In genomic region chr6:40138273-40138720, GRCh38 we compare ENCODE assay signal across 1 cellular context.
TF ChIP-seq lines count a peak whose summit lies in the region.

No MANE protein-coding gene starts in this region.

TF ChIP-seq in HepG2, 621 proteins besides CTCF, POLR2A, EP300 and RAD21 (continued from another document and continues in another):
- no peak for TF ChIP-seq ZHX2 (IDR thresholded peaks at IDR 0.05; ENCODE audit: low read depth)
- no peak for TF ChIP-seq ZHX2 (CRISPR knock-in tag; IDR thresholded peaks at IDR 0.05; ENCODE audit: borderline replicate concordance)
- no peak for TF ChIP-seq HOXD1 (CRISPR knock-in tag; IDR thresholded peaks at IDR 0.05)
- TF ChIP-seq, protein P1, sequence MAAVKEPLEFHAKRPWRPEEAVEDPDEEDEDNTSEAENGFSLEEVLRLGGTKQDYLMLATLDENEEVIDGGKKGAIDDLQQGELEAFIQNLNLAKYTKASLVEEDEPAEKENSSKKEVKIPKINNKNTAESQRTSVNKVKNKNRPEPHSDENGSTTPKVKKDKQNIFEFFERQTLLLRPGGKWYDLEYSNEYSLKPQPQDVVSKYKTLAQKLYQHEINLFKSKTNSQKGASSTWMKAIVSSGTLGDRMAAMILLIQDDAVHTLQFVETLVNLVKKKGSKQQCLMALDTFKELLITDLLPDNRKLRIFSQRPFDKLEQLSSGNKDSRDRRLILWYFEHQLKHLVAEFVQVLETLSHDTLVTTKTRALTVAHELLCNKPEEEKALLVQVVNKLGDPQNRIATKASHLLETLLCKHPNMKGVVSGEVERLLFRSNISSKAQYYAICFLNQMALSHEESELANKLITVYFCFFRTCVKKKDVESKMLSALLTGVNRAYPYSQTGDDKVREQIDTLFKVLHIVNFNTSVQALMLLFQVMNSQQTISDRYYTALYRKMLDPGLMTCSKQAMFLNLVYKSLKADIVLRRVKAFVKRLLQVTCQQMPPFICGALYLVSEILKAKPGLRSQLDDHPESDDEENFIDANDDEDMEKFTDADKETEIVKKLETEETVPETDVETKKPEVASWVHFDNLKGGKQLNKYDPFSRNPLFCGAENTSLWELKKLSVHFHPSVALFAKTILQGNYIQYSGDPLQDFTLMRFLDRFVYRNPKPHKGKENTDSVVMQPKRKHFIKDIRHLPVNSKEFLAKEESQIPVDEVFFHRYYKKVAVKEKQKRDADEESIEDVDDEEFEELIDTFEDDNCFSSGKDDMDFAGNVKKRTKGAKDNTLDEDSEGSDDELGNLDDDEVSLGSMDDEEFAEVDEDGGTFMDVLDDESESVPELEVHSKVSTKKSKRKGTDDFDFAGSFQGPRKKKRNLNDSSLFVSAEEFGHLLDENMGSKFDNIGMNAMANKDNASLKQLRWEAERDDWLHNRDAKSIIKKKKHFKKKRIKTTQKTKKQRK (IDR thresholded peaks at IDR 0.05; ENCODE audit: low read length), result no peak
- 0 out of 2 replicates have a peak, but pooled peaks have one; percentile 41 for TF ChIP-seq ZNF614 (CRISPR knock-in tag; IDR thresholded peaks at IDR 0.05; ENCODE audit: borderline replicate concordance)
- TF ChIP-seq, protein P2, sequence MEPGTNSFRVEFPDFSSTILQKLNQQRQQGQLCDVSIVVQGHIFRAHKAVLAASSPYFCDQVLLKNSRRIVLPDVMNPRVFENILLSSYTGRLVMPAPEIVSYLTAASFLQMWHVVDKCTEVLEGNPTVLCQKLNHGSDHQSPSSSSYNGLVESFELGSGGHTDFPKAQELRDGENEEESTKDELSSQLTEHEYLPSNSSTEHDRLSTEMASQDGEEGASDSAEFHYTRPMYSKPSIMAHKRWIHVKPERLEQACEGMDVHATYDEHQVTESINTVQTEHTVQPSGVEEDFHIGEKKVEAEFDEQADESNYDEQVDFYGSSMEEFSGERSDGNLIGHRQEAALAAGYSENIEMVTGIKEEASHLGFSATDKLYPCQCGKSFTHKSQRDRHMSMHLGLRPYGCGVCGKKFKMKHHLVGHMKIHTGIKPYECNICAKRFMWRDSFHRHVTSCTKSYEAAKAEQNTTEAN (CRISPR knock-in tag; conservative IDR thresholded peaks at IDR 0.05), result peak; percentile 80
- TF ChIP-seq, protein P3, sequence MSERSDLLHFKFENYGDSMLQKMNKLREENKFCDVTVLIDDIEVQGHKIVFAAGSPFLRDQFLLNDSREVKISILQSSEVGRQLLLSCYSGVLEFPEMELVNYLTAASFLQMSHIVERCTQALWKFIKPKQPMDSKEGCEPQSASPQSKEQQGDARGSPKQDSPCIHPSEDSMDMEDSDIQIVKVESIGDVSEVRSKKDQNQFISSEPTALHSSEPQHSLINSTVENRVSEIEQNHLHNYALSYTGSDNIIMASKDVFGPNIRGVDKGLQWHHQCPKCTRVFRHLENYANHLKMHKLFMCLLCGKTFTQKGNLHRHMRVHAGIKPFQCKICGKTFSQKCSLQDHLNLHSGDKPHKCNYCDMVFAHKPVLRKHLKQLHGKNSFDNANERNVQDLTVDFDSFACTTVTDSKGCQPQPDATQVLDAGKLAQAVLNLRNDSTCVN (CRISPR knock-in tag; IDR thresholded peaks at IDR 0.05; ENCODE audit: borderline replicate concordance), result no peak
- TF ChIP-seq MEF2D (CRISPR knock-in tag; IDR thresholded peaks at IDR 0.05), result peak; percentile 99
- TF ChIP-seq, protein P4, sequence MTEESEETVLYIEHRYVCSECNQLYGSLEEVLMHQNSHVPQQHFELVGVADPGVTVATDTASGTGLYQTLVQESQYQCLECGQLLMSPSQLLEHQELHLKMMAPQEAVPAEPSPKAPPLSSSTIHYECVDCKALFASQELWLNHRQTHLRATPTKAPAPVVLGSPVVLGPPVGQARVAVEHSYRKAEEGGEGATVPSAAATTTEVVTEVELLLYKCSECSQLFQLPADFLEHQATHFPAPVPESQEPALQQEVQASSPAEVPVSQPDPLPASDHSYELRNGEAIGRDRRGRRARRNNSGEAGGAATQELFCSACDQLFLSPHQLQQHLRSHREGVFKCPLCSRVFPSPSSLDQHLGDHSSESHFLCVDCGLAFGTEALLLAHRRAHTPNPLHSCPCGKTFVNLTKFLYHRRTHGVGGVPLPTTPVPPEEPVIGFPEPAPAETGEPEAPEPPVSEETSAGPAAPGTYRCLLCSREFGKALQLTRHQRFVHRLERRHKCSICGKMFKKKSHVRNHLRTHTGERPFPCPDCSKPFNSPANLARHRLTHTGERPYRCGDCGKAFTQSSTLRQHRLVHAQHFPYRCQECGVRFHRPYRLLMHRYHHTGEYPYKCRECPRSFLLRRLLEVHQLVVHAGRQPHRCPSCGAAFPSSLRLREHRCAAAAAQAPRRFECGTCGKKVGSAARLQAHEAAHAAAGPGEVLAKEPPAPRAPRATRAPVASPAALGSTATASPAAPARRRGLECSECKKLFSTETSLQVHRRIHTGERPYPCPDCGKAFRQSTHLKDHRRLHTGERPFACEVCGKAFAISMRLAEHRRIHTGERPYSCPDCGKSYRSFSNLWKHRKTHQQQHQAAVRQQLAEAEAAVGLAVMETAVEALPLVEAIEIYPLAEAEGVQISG (CRISPR knock-in tag; IDR thresholded peaks at IDR 0.05), result peak; percentile 29; the same call in 1 of the 2 replicates
- TF ChIP-seq TBL1XR1 (IDR thresholded peaks at IDR 0.05; ENCODE audit: borderline replicate concordance, low read length, partially characterized antibody), result no peak
- TF ChIP-seq NR2F6 (IDR thresholded peaks at IDR 0.05), result 0 out of 2 replicates have a peak, but pooled peaks have one; percentile 13
- TF ChIP-seq NR2F6 (CRISPR knock-in tag; IDR thresholded peaks at IDR 0.05), result no peak; the same call in 1 of the 2 replicates
- peak; percentile 69 for TF ChIP-seq PAXIP1 (CRISPR knock-in tag; conservative IDR thresholded peaks at IDR 0.05)
- no peak for TF ChIP-seq POLR2AphosphoS5 (IDR thresholded peaks at IDR 0.05; ENCODE audit: low read depth, low read length)
- no peak for TF ChIP-seq ZNF292 (CRISPR knock-in tag; IDR thresholded peaks at IDR 0.05; ENCODE audit: borderline replicate concordance, low read depth)
- TF ChIP-seq POGZ (CRISPR knock-in tag; IDR thresholded peaks at IDR 0.05), result peak; percentile 35; the same call in 1 of the 2 replicates
- peak; percentile 26; the same call in 1 of the 2 replicates for TF ChIP-seq NR2C2 (CRISPR knock-in tag; IDR thresholded peaks at IDR 0.05; ENCODE audit: borderline replicate concordance)
- TF ChIP-seq TEAD3 (CRISPR knock-in tag; optimal IDR thresholded peaks at IDR 0.05; ENCODE audit: borderline replicate concordance), result peak; percentile 90
- peak; percentile 67 for TF ChIP-seq HBP1 (CRISPR knock-in tag; IDR thresholded peaks at IDR 0.05; ENCODE audit: low read depth)
- TF ChIP-seq BRD4 (CRISPR knock-in tag; IDR thresholded peaks at IDR 0.05), result 0 out of 2 replicates have a peak, but pooled peaks have one; percentile 24
- TF ChIP-seq, protein P5, sequence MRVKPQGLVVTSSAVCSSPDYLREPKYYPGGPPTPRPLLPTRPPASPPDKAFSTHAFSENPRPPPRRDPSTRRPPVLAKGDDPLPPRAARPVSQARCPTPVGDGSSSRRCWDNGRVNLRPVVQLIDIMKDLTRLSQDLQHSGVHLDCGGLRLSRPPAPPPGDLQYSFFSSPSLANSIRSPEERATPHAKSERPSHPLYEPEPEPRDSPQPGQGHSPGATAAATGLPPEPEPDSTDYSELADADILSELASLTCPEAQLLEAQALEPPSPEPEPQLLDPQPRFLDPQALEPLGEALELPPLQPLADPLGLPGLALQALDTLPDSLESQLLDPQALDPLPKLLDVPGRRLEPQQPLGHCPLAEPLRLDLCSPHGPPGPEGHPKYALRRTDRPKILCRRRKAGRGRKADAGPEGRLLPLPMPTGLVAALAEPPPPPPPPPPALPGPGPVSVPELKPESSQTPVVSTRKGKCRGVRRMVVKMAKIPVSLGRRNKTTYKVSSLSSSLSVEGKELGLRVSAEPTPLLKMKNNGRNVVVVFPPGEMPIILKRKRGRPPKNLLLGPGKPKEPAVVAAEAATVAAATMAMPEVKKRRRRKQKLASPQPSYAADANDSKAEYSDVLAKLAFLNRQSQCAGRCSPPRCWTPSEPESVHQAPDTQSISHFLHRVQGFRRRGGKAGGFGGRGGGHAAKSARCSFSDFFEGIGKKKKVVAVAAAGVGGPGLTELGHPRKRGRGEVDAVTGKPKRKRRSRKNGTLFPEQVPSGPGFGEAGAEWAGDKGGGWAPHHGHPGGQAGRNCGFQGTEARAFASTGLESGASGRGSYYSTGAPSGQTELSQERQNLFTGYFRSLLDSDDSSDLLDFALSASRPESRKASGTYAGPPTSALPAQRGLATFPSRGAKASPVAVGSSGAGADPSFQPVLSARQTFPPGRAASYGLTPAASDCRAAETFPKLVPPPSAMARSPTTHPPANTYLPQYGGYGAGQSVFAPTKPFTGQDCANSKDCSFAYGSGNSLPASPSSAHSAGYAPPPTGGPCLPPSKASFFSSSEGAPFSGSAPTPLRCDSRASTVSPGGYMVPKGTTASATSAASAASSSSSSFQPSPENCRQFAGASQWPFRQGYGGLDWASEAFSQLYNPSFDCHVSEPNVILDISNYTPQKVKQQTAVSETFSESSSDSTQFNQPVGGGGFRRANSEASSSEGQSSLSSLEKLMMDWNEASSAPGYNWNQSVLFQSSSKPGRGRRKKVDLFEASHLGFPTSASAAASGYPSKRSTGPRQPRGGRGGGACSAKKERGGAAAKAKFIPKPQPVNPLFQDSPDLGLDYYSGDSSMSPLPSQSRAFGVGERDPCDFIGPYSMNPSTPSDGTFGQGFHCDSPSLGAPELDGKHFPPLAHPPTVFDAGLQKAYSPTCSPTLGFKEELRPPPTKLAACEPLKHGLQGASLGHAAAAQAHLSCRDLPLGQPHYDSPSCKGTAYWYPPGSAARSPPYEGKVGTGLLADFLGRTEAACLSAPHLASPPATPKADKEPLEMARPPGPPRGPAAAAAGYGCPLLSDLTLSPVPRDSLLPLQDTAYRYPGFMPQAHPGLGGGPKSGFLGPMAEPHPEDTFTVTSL (CRISPR knock-in tag; IDR thresholded peaks at IDR 0.05; ENCODE audit: borderline replicate concordance), result peak; percentile 54; the same call in 1 of the 2 replicates
